ENCODE assay signal across 8 cellular contexts in genomic region chr17:75868730-75869281, GRCh38. TPM values are rescaled to one million over a fixed set of nuclear protein-coding genes. Genes with fewer than 3 reads are reported as not detected.
DNase-seq lines count a peak whose midpoint lies in the region; ATAC-seq and TF ChIP-seq lines count a peak whose summit lies in the region.
"Not testable (repeated sequence)": the region's sequence is repeated elsewhere in the genome, so short reads cannot be mapped to it uniquely, and the experiment has no call there.

No MANE protein-coding gene starts in this region.

- TF ChIP-seq CTCF in Calu3 (IDR thresholded peaks at IDR 0.05; ENCODE audit: unreplicated experiment); WI38 (IDR thresholded peaks at IDR 0.05; ENCODE audit: low read depth, low read length); colonic mucosa (IDR thresholded peaks at IDR 0.05); gastroesophageal sphincter (IDR thresholded peaks at IDR 0.05); lung (IDR thresholded peaks at IDR 0.05; ENCODE audit: control extremely low read depth, extremely low read depth); psoas muscle (IDR thresholded peaks at IDR 0.05); uterus (IDR thresholded peaks at IDR 0.05): not testable (repeated sequence)

- not testable (repeated sequence) for ATAC-seq in gastroesophageal sphincter; lung (ENCODE audit: insufficient read depth, low FRiP score); psoas muscle

- H3K4me1 Mint-ChIP-seq in Calu3 (ENCODE audit: low read depth, unreplicated experiment) = peaks cover 17% of the 10 kb centered on the region

- peak overlapping the region; percentile 51 for H3K4me3 ChIP-seq in WI38 (ENCODE audit: low read depth, low read length)
- H3K4me3 ChIP-seq in colonic mucosa; gastroesophageal sphincter; lung; psoas muscle; subcutaneous abdominal adipose tissue (ENCODE audit: low read depth in 1 of 5, low read length in 5 of 5); uterus: not testable (repeated sequence)

- H3K27ac ChIP-seq in colonic mucosa (peak overlapping the region; percentile 72), gastroesophageal sphincter (peak overlapping the region; percentile 85 to 99 (median 92)), lung (ENCODE audit: low read depth in 1 of 2, low read length in 1 of 2) (peak overlapping the region; percentile 1 to 62), psoas muscle (peak overlapping the region; percentile 53), subcutaneous abdominal adipose tissue (ENCODE audit: low read depth, low read length) (peak overlapping the region; percentile 62), uterus (peak overlapping the region; percentile 87 to 99)

- not testable (repeated sequence) for BruUV-seq in Calu3 (replicated peaks; lab: Mats Ljungman, UMichigan)

- intact Hi-C loops in Calu3 (cut with micrococcal nuclease; ENCODE audit: unreplicated experiment); colonic mucosa (cut with DNase I); psoas muscle (cut with DNase I); uterus (cut with DNase I; ENCODE audit: low total_unique reads): not testable (repeated sequence)

- not testable (repeated sequence) for H3K4me1 ChIP-seq in colonic mucosa
- peaks cover 3 to 76% (median 35%) of the 10 kb centered on the region in 3 donors for H3K4me1 ChIP-seq in gastroesophageal sphincter
- peaks cover 3 to 13% of the 10 kb centered on the region in 2 donors for H3K4me1 ChIP-seq in lung (ENCODE audit: control insufficient read depth in 2 of 2, insufficient read depth in 2 of 2, low read length in 2 of 2)
- peaks cover 25% of the 10 kb centered on the region for H3K4me1 ChIP-seq in psoas muscle
- peaks cover 18 to 43% (median 37%) of the 10 kb centered on the region in 5 donors for H3K4me1 ChIP-seq in subcutaneous abdominal adipose tissue (ENCODE audit: control insufficient read depth in 5 of 5, insufficient read depth in 5 of 5, low read length in 5 of 5)
- peaks cover 7 to 14% of the 10 kb centered on the region in 2 donors for H3K4me1 ChIP-seq in uterus

- TF ChIP-seq EP300 in gastroesophageal sphincter (IDR thresholded peaks at IDR 0.05) = not testable (repeated sequence)

- 61 to 96% methylated on average over 5 to 8 of the region's 12 CpGs for WGBS in gastroesophageal sphincter (ENCODE audit: low coverage in 1 of 2), 2 donors
- WGBS in lung, 2 donors = 88 to 94% methylated on average over 12 of the region's 12 CpGs
- 75 to 80% (median 77%) methylated on average over 12 of the region's 12 CpGs for WGBS in psoas muscle, 3 donors

- not testable (repeated sequence) for H3K27me3 ChIP-seq in colonic mucosa; gastroesophageal sphincter; lung (ENCODE audit: control insufficient read depth, insufficient read depth); psoas muscle (ENCODE audit: insufficient read depth in 3 of 3, low read length in 2 of 3); uterus
- H3K27me3 ChIP-seq in subcutaneous abdominal adipose tissue (ENCODE audit: control insufficient read depth in 5 of 5, insufficient read depth in 4 of 5, low read length in 5 of 5) = peaks cover 0 to 16% (median 0%) of the 10 kb centered on the region in 5 donors

- H3K36me3 ChIP-seq in colonic mucosa; gastroesophageal sphincter; lung (ENCODE audit: control insufficient read depth in 2 of 2, insufficient read depth in 2 of 2, low read length in 2 of 2); psoas muscle (ENCODE audit: insufficient read depth in 1 of 2, low read depth in 1 of 2); subcutaneous abdominal adipose tissue (ENCODE audit: control insufficient read depth in 5 of 5, insufficient read depth in 5 of 5, low read length in 5 of 5); uterus: not testable (repeated sequence)

- not testable (repeated sequence) for H3K9me3 ChIP-seq in colonic mucosa; gastroesophageal sphincter; lung (ENCODE audit: control insufficient read depth in 2 of 2, insufficient read depth in 1 of 2, low read length in 1 of 2); psoas muscle; subcutaneous abdominal adipose tissue (ENCODE audit: control insufficient read depth in 5 of 5, low read length in 5 of 5); uterus

- DNase-seq in Calu3; colonic mucosa; lung (ENCODE audit: low spot score); psoas muscle; uterus: not testable (repeated sequence)

- peaks cover 19% of the 10 kb centered on the region for H3K36me3 Mint-ChIP-seq in Calu3 (ENCODE audit: insufficient read depth, unreplicated experiment)

- CTCF ChIA-PET in Calu3 (lab: Charles Lee) = not testable (repeated sequence)

- not testable (repeated sequence) for H3K27me3 Mint-ChIP-seq in Calu3 (ENCODE audit: unreplicated experiment)

- H3K9me3 Mint-ChIP-seq in Calu3 (ENCODE audit: low read depth, unreplicated experiment) = not testable (repeated sequence)

- not testable (repeated sequence) for H3K9ac ChIP-seq in colonic mucosa (ENCODE audit: low read depth in 2 of 2, low read length in 2 of 2); subcutaneous abdominal adipose tissue (ENCODE audit: low read length in 5 of 5)

- H3K27ac Mint-ChIP-seq in Calu3 (ENCODE audit: unreplicated experiment) = peak overlapping the region; percentile 74

- H3K4me3 Mint-ChIP-seq in Calu3 (ENCODE audit: low read depth, unreplicated experiment) = not testable (repeated sequence)

- not testable (repeated sequence) for TF ChIP-seq POLR2A in gastroesophageal sphincter (IDR thresholded peaks at IDR 0.05); uterus (IDR thresholded peaks at IDR 0.05)

RNA-seq across cellular contexts. Expression of gene TRIM47, which starts 9.6 kb away (rescaled TPM):
- total RNA-seq in Calu3 (2022) = 51.2 and 54.1 TPM in 2 replicates
- total RNA-seq in colonic mucosa = 10 to 100 TPM; 33.7 to 71.5 TPM
- 100 to 1,000 TPM in 1 of 4 donors, 10 to 100 TPM in 3; 21.0 to 146 (median 40.8) TPM for total RNA-seq in gastroesophageal sphincter
- 10 to 100 TPM; 23.5 to 78.3 TPM for total RNA-seq in lung
- polyA plus RNA-seq in lung = 10 to 100 TPM; 22.9 to 32.4 TPM
- total RNA-seq in psoas muscle = 10 to 100 TPM in 3 of 4 donors, 1 to 10 TPM in 1; 8.9 to 16.0 (median 10.9) TPM
- 10 to 100 TPM in 2 of 3 donors, 1 to 10 TPM in 1; 8.4 to 17.1 (median 10.9) TPM for polyA plus RNA-seq in psoas muscle
- 10 to 100 TPM in 3 of 4 donors, 1 to 10 TPM in 1; 6.8 to 70.1 (median 19.0) TPM for total RNA-seq in uterus

RNA-seq across cellular contexts. Expression of gene WBP2, which starts 13.7 kb away (rescaled TPM):
- total RNA-seq in Calu3 (2022) = 126 and 133 TPM in 2 replicates
- 100 to 1,000 TPM in 1 of 2 donors, 10 to 100 TPM in 1; 69.8 to 102 TPM for total RNA-seq in colonic mucosa
- 10 to 100 TPM; 50.0 to 83.9 (median 57.6) TPM for total RNA-seq in gastroesophageal sphincter
- 100 to 1,000 TPM in 1 of 2 donors, 10 to 100 TPM in 1; 67.2 to 127 TPM for total RNA-seq in lung
- 100 to 1,000 TPM; 143 to 195 TPM for polyA plus RNA-seq in lung
- total RNA-seq in psoas muscle = 100 to 1,000 TPM; 109 to 278 (median 164) TPM
- polyA plus RNA-seq in psoas muscle = 100 to 1,000 TPM; 115 to 174 (median 149) TPM
- total RNA-seq in uterus = 100 to 1,000 TPM in 1 of 4 donors, 10 to 100 TPM in 3; 19.7 to 115 (median 34.5) TPM

RNA-seq across cellular contexts. Expression of gene UNC13D, which starts 24.6 kb away (rescaled TPM):
- total RNA-seq in Calu3 (2022) = 103 and 104 TPM in 2 replicates
- total RNA-seq in colonic mucosa = 10 to 100 TPM; 25.9 to 35.0 TPM
- total RNA-seq in gastroesophageal sphincter = 10 to 100 TPM in 1 of 4 donors, 1 to 10 TPM in 3; 2.6 to 10.8 (median 5.6) TPM
- total RNA-seq in lung = 100 to 1,000 TPM in 1 of 2 donors, 10 to 100 TPM in 1; 56.6 to 110 TPM
- polyA plus RNA-seq in lung = 10 to 100 TPM; 61.2 to 85.2 TPM
- total RNA-seq in psoas muscle = 10 to 100 TPM in 1 of 4 donors, 1 to 10 TPM in 3; 5.1 to 12.8 (median 7.2) TPM
- 1 to 10 TPM; 1.7 to 3.7 (median 2.2) TPM for polyA plus RNA-seq in psoas muscle
- 10 to 100 TPM in 2 of 4 donors, 1 to 10 TPM in 2; 1.2 to 32.7 (median 11.8) TPM for total RNA-seq in uterus

RNA-seq across cellular contexts. Expression of gene TRIM65, which starts 27.9 kb away (rescaled TPM):
- total RNA-seq in Calu3 (2022) (15.4 and 18.9 TPM in 2 replicates), colonic mucosa (10 to 100 TPM; 14.5 to 26.0 TPM), gastroesophageal sphincter (10 to 100 TPM; 18.7 to 34.4 (median 31.2) TPM), lung (10 to 100 TPM; 12.7 to 32.9 TPM), psoas muscle (10 to 100 TPM in 2 of 4 donors, 1 to 10 TPM in 2; 9.2 to 10.3 (median 9.7) TPM), uterus (10 to 100 TPM; 20.0 to 36.9 (median 30.1) TPM)
- polyA plus RNA-seq in lung (10 to 100 TPM; 14.6 to 27.8 TPM), psoas muscle (10 to 100 TPM in 1 of 3 donors, 1 to 10 TPM in 2; 9.0 to 14.8 (median 9.0) TPM)

RNA-seq across cellular contexts. Expression of gene MRPL38, which starts 35.9 kb away (rescaled TPM):
- total RNA-seq in Calu3 (2022) (112 and 130 TPM in 2 replicates), colonic mucosa (100 to 1,000 TPM in 1 of 2 donors, 10 to 100 TPM in 1; 88.6 to 190 TPM), gastroesophageal sphincter (10 to 100 TPM; 18.4 to 69.6 (median 44.3) TPM), lung (100 to 1,000 TPM in 1 of 2 donors, 10 to 100 TPM in 1; 47.8 to 105 TPM), psoas muscle (100 to 1,000 TPM; 107 to 168 (median 125) TPM), uterus (10 to 100 TPM; 32.3 to 99.8 (median 47.8) TPM)
- polyA plus RNA-seq in lung (10 to 100 TPM; 52.0 to 80.1 TPM), psoas muscle (100 to 1,000 TPM; 104 to 115 (median 107) TPM)

Comparison
In these comparisons a context has a peak if more than half of its experiments do, and no peak if none do; other contexts are left out.
1. H3K27ac ChIP-seq: peak in every context shown above with its lines; median percentile 93 in uterus; 92 in gastroesophageal sphincter; 72 in colonic mucosa; 62 in subcutaneous abdominal adipose tissue; 53 in psoas muscle; 32 in lung.